ENCODE assay signal across 28 cellular contexts in the genomic region with DNA sequence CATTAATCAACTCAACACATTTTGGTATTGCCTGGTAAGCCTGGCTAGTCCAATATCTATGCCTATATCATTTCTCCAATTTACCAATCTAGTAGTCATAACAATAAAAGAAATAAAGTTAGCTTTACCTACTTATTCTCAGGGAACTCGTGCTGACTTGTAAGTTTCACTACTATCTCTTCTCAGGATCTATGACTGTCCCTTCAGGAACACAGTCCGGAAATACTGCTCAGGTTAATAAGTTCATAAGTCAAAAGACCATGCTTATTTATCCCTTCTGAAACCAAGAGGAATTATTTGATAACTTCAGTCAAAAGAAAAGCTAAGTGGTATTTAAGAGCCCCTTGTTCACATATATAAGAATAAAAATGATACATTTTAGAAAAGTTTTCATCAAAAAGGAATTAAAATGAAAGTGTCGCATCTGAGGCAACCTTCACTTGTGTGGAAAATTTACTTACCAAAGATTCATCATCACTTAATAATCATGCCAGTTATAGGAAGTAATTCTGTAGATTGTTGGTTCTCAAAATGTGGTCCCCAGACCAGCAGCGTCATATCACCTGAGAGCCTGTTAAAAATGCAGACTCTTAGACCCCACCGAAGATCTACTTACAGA. TPM values are rescaled to one million over a fixed set of nuclear protein-coding genes. Genes with fewer than 3 reads are reported as not detected.
"Had no signal": no experiment of that assay in that cellular context is flagged by ENCODE, and none has a peak within 500 bp of the region (broad histone marks: within the 10 kb centered on the region; RNA-seq: fewer than 3 reads in every experiment).

No MANE protein-coding gene starts in this region.

- H3K27ac ChIP-seq: cardiac muscle cell, lower lobe of right lung, thoracic aorta, upper lobe of left lung had no signal

- H3K36me3 ChIP-seq: cardiac muscle cell, gastrocnemius medialis, lower lobe of right lung, thoracic aorta, upper lobe of left lung had no signal

- ATAC-seq: activated CD4-positive, alpha-beta T cell treated with anti-CD3 and anti-CD28 coated beads for 36 hours; esophagus mucosa; gastrocnemius medialis; lower lobe of right lung; naive thymus-derived CD4-positive, alpha-beta T cell; sciatic nerve had no signal

- H3K9me3 ChIP-seq: gastrocnemius medialis, lower lobe of right lung, thoracic aorta, upper lobe of left lung had no signal

- H3K4me3 Mint-ChIP-seq: activated B cell treated with CpG ODN at 0.5 μM for 24 hours; activated CD4-positive, alpha-beta T cell treated with anti-CD3 and anti-CD28 coated beads for 36 hours; activated naive CD4-positive, alpha-beta T cell treated with anti-CD3 and anti-CD28 coated beads for 36 hours; activated naive CD8-positive, alpha-beta T cell treated with anti-CD3 and anti-CD28 coated beads, Interleukin-2, amount 10 ng/mL, durations not matched to agents 7 days and 5 days; dendritic cell treated with granulocyte-macrophage colony-stimulating factor and Interleukin-4, amounts not matched to agents 40 ng/mL and 50 ng/mL, for 4 days; naive thymus-derived CD4-positive, alpha-beta T cell; neural crest cell; T-helper 1 cell treated with Interleukin-12 subunit alpha and Interleukin-12 subunit beta and Interleukin-4 antibody, amounts not matched to agents 30 μg/mL and 1 μg/mL, for 36 hours had no signal

- H3K4me1 ChIP-seq: lower lobe of right lung, upper lobe of left lung had no signal

- H3K4me1 Mint-ChIP-seq: activated naive CD8-positive, alpha-beta T cell treated with anti-CD3 and anti-CD28 coated beads, Interleukin-2, amount 10 ng/mL, durations not matched to agents 7 days and 5 days; naive thymus-derived CD4-positive, alpha-beta T cell; neural crest cell had no signal

- DNase-seq: activated B cell treated with CpG ODN at 0.5 μM for 24 hours; activated CD4-positive, alpha-beta T cell treated with anti-CD3 and anti-CD28 coated beads for 36 hours; activated CD4-positive, alpha-beta T cell treated with anti-CD3 and anti-CD28 coated beads, Interleukin-2, amount 50 U/mL, for 4 hours; activated CD8-positive, alpha-beta memory T cell treated with anti-CD3 and anti-CD28 coated beads for 24 hours; activated CD8-positive, alpha-beta memory T cell treated with anti-CD3 and anti-CD28 coated beads, Interleukin-2, amount 50 U/mL, for 4 hours; activated naive CD4-positive, alpha-beta T cell treated with anti-CD3 and anti-CD28 coated beads for 36 hours; activated naive CD8-positive, alpha-beta T cell treated with anti-CD3 and anti-CD28 coated beads, Interleukin-2, amount 10 ng/mL, durations not matched to agents 7 days and 5 days; activated T-cell treated with anti-CD3 and anti-CD28 coated beads, Interleukin-2, amount 50 U/mL, for 48 hours; amniotic stem cell; effector CD4-positive, alpha-beta T cell; gastrocnemius medialis; kidney; lower lobe of right lung; naive thymus-derived CD4-positive, alpha-beta T cell; occipital lobe; posterior cingulate gyrus; stimulated activated CD4-positive, alpha-beta T cell treated with anti-CD3 and anti-CD28 coated beads, Interleukin-4, amount 100 ng/mL, for 1 hour; stimulated activated naive CD4-positive, alpha-beta T cell; T1000; upper lobe of left lung had no signal

- H3K27me3 ChIP-seq: gastrocnemius medialis, upper lobe of left lung had no signal

- H3K9me3 Mint-ChIP-seq: activated B cell treated with CpG ODN at 0.5 μM for 24 hours; activated naive CD4-positive, alpha-beta T cell treated with anti-CD3 and anti-CD28 coated beads for 36 hours; activated naive CD8-positive, alpha-beta T cell treated with anti-CD3 and anti-CD28 coated beads, Interleukin-2, amount 10 ng/mL, durations not matched to agents 7 days and 5 days; dendritic cell treated with granulocyte-macrophage colony-stimulating factor and Interleukin-4, amounts not matched to agents 40 ng/mL and 50 ng/mL, for 4 days; neural crest cell; T-helper 1 cell treated with Interleukin-12 subunit alpha and Interleukin-12 subunit beta and Interleukin-4 antibody, amounts not matched to agents 30 μg/mL and 1 μg/mL, for 36 hours had no signal

- H3K27ac Mint-ChIP-seq: activated B cell treated with CpG ODN at 0.5 μM for 24 hours; activated CD4-positive, alpha-beta T cell treated with anti-CD3 and anti-CD28 coated beads for 36 hours; activated naive CD4-positive, alpha-beta T cell treated with anti-CD3 and anti-CD28 coated beads for 36 hours; activated naive CD8-positive, alpha-beta T cell treated with anti-CD3 and anti-CD28 coated beads, Interleukin-2, amount 10 ng/mL, durations not matched to agents 7 days and 5 days; dendritic cell treated with granulocyte-macrophage colony-stimulating factor and Interleukin-4, amounts not matched to agents 40 ng/mL and 50 ng/mL, for 4 days; naive thymus-derived CD4-positive, alpha-beta T cell; T-helper 1 cell treated with Interleukin-12 subunit alpha and Interleukin-12 subunit beta and Interleukin-4 antibody, amounts not matched to agents 30 μg/mL and 1 μg/mL, for 36 hours had no signal

- H3K4me3 ChIP-seq: cardiac muscle cell, gastrocnemius medialis, lower lobe of right lung, thoracic aorta, upper lobe of left lung had no signal

- H3K27me3 Mint-ChIP-seq: activated naive CD8-positive, alpha-beta T cell treated with anti-CD3 and anti-CD28 coated beads, Interleukin-2, amount 10 ng/mL, durations not matched to agents 7 days and 5 days had no signal

- FAIRE-seq: endometrium, kidney had no signal

- H3K36me3 Mint-ChIP-seq: activated naive CD8-positive, alpha-beta T cell treated with anti-CD3 and anti-CD28 coated beads, Interleukin-2, amount 10 ng/mL, durations not matched to agents 7 days and 5 days; naive thymus-derived CD4-positive, alpha-beta T cell had no signal

RNA-seq across cellular contexts. Expression of a gene that starts 15.5 kb away (rescaled TPM):
- total RNA-seq: activated CD4-positive, alpha-beta T cell treated with anti-CD3 and anti-CD28 coated beads for 36 hours; activated naive CD4-positive, alpha-beta T cell treated with anti-CD3 and anti-CD28 coated beads for 36 hours; activated naive CD8-positive, alpha-beta T cell treated with anti-CD3 and anti-CD28 coated beads, Interleukin-2, amount 10 ng/mL, durations not matched to agents 7 days and 5 days had no signal
